19 cellular contexts compared by ENCODE assay signal in genomic region chr9:127792417-127793031, GRCh38. TPM values are rescaled to one million over a fixed set of nuclear protein-coding genes. Genes with fewer than 3 reads are reported as not detected.
DNase-seq lines count a peak whose midpoint lies in the region; ATAC-seq and TF ChIP-seq lines count a peak whose summit lies in the region.
"Had no signal": no experiment of that assay in that cellular context is flagged by ENCODE, and none has a peak within 500 bp of the region (broad histone marks: within the 10 kb centered on the region; RNA-seq: fewer than 3 reads in every experiment).

No MANE protein-coding gene starts in this region.

- H3K27ac ChIP-seq in OCI-LY7 (ENCODE audit: low read depth, low read length, poor library complexity, severe bottlenecking): peak overlapping the region; percentile 90
- H3K27ac ChIP-seq: HL-60 had no signal

- peaks cover 31% of the 10 kb centered on the region for H3K79me2 ChIP-seq in OCI-LY7 (ENCODE audit: insufficient read depth, low read depth, low read length)

- H3K27ac Mint-ChIP-seq in activated T-cell treated with anti-CD3 and anti-CD28 coated beads, Interleukin-2, amount 50 U/mL, for 24 hours: peak overlapping the region; percentile 71
- H3K27ac Mint-ChIP-seq in activated T-cell treated with anti-CD3 and anti-CD28 coated beads, Interleukin-2, amount 50 U/mL, for 72 hours: no peak overlapping the region
- H3K27ac Mint-ChIP-seq in endothelial cell (ENCODE audit: unreplicated experiment): peak overlapping the region; percentile 83
- H3K27ac Mint-ChIP-seq in stimulated activated effector memory CD8-positive, alpha-beta T cell treated with anti-CD3 and anti-CD28 coated beads, Interleukin-12 subunit alpha, Interleukin-12 subunit beta, amount 100 ng/mL, for 72 hours: peak overlapping the region; percentile 86
- H3K27ac Mint-ChIP-seq: type B pancreatic cell had no signal

- H3K9me2 ChIP-seq in OCI-LY7 (ENCODE audit: insufficient read depth, low read length): no peaks in the 10 kb centered on the region

- no peaks in the 10 kb centered on the region for H3K9me3 ChIP-seq in OCI-LY7 (ENCODE audit: low read length)
- H3K9me3 ChIP-seq: Caco-2 had no signal

- no peak overlapping the region for H3K4me2 ChIP-seq in OCI-LY7 (ENCODE audit: low read length)

- H3K36me3 Mint-ChIP-seq in activated T-cell treated with anti-CD3 and anti-CD28 coated beads, Interleukin-2, amount 50 U/mL, for 24 hours (ENCODE audit: low read depth): peaks cover 73% of the 10 kb centered on the region
- peaks cover 15 to 30% of the 10 kb centered on the region in 2 donors for H3K36me3 Mint-ChIP-seq in activated T-cell treated with anti-CD3 and anti-CD28 coated beads, Interleukin-2, amount 50 U/mL, for 72 hours (ENCODE audit: insufficient read depth in 2 of 2)
- peaks cover 33% of the 10 kb centered on the region for H3K36me3 Mint-ChIP-seq in endothelial cell (ENCODE audit: low read depth, unreplicated experiment)
- H3K36me3 Mint-ChIP-seq in stimulated activated effector memory CD8-positive, alpha-beta T cell treated with anti-CD3 and anti-CD28 coated beads, Interleukin-12 subunit alpha, Interleukin-12 subunit beta, amount 100 ng/mL, for 72 hours: peaks cover 82% of the 10 kb centered on the region

- TSS peak; percentile 18 for BruUV-seq in OCI-LY7 (replicated peaks; lab: Mats Ljungman, UMichigan)

- peaks cover 39% of the 10 kb centered on the region for H3K4me1 ChIP-seq in OCI-LY7 (ENCODE audit: insufficient read depth, low read length, poor library complexity, severe bottlenecking)
- H3K4me1 ChIP-seq: Caco-2 had no signal

- no peak overlapping the region for H3K4me3 Mint-ChIP-seq in activated T-cell treated with anti-CD3 and anti-CD28 coated beads, Interleukin-2, amount 50 U/mL, for 24 hours
- no peak overlapping the region for H3K4me3 Mint-ChIP-seq in activated T-cell treated with anti-CD3 and anti-CD28 coated beads, Interleukin-2, amount 50 U/mL, for 72 hours
- peak overlapping the region; percentile 37 for H3K4me3 Mint-ChIP-seq in endothelial cell (ENCODE audit: unreplicated experiment)
- H3K4me3 Mint-ChIP-seq in stimulated activated effector memory CD8-positive, alpha-beta T cell treated with anti-CD3 and anti-CD28 coated beads, Interleukin-12 subunit alpha, Interleukin-12 subunit beta, amount 100 ng/mL, for 72 hours: no peak overlapping the region
- H3K4me3 Mint-ChIP-seq: type B pancreatic cell had no signal

- H3K36me3 ChIP-seq in OCI-LY7 (ENCODE audit: insufficient read depth, low read length): peaks cover 72% of the 10 kb centered on the region

- DNase-seq in activated T-cell treated with anti-CD3 and anti-CD28 coated beads, Interleukin-2, amount 50 U/mL, for 24 hours: no peak
- no peak for DNase-seq in activated T-cell treated with anti-CD3 and anti-CD28 coated beads, Interleukin-2, amount 50 U/mL, for 72 hours
- DNase-seq in OCI-LY7 (ENCODE audit: low spot score) (no peak), endothelial cell (ENCODE audit: low spot score) (no peak), NCI-H446 treated with DMSO at 0.1 percent for 48 hours (lab: John Stamatoyannopoulos, UW) (no peak), NCI-H1092 treated with DMSO at 0.1 percent for 48 hours (lab: John Stamatoyannopoulos, UW) (no peak)
- no peak for DNase-seq in stimulated activated effector memory CD8-positive, alpha-beta T cell treated with anti-CD3 and anti-CD28 coated beads, Interleukin-12 subunit alpha, Interleukin-12 subunit beta, amount 100 ng/mL, for 72 hours (ENCODE audit: low spot score in 2 of 2)
- DNase-seq: activated gamma-delta T cell; Caco-2; HCEC 1CT; mesendoderm; NCI-H187 treated with DMSO at 0.1 percent for 48 hours; stimulated activated naive CD4-positive, alpha-beta T cell; T-helper 1 cell had no signal

- peaks cover 55% of the 10 kb centered on the region for H3K4me1 Mint-ChIP-seq in activated T-cell treated with anti-CD3 and anti-CD28 coated beads, Interleukin-2, amount 50 U/mL, for 24 hours (ENCODE audit: low read depth)
- peaks cover 47% of the 10 kb centered on the region for H3K4me1 Mint-ChIP-seq in activated T-cell treated with anti-CD3 and anti-CD28 coated beads, Interleukin-2, amount 50 U/mL, for 72 hours (ENCODE audit: low read depth)
- peaks cover 41% of the 10 kb centered on the region for H3K4me1 Mint-ChIP-seq in endothelial cell (ENCODE audit: unreplicated experiment)
- peaks cover 50% of the 10 kb centered on the region for H3K4me1 Mint-ChIP-seq in stimulated activated effector memory CD8-positive, alpha-beta T cell treated with anti-CD3 and anti-CD28 coated beads, Interleukin-12 subunit alpha, Interleukin-12 subunit beta, amount 100 ng/mL, for 72 hours

- H3K27me3 Mint-ChIP-seq in activated T-cell treated with anti-CD3 and anti-CD28 coated beads, Interleukin-2, amount 50 U/mL, for 24 hours: no peaks in the 10 kb centered on the region
- no peaks in the 10 kb centered on the region for H3K27me3 Mint-ChIP-seq in activated T-cell treated with anti-CD3 and anti-CD28 coated beads, Interleukin-2, amount 50 U/mL, for 72 hours (ENCODE audit: low read depth)
- H3K27me3 Mint-ChIP-seq in endothelial cell (ENCODE audit: unreplicated experiment): peaks cover 14% of the 10 kb centered on the region
- H3K27me3 Mint-ChIP-seq: brain, type B pancreatic cell had no signal

- POLR2A ChIA-PET in OCI-LY7 (lab: Charles Lee): interaction anchor here (0.7 to 0.8 kb wide), 2 partner anchors 14 to 1965 kb away, joined by 3 to 4 read pairs; partner anchors contain the start of gene SH2D3C

- no peak overlapping the region for H3K4me3 ChIP-seq in OCI-LY7 (ENCODE audit: low read depth, low read length, poor library complexity, severe bottlenecking)

- ATAC-seq in activated T-cell treated with anti-CD3 and anti-CD28 coated beads, Interleukin-2, amount 50 U/mL, for 72 hours (replicated peaks in 1 of 2): no peak
- no peak for ATAC-seq in stimulated activated effector memory CD8-positive, alpha-beta T cell treated with anti-CD3 and anti-CD28 coated beads, Interleukin-12 subunit alpha, Interleukin-12 subunit beta, amount 100 ng/mL, for 72 hours
- ATAC-seq in GM18520 (IDR thresholded peaks at IDR 0.05; ENCODE audit: unreplicated experiment): no peak

- CTCF ChIA-PET in OCI-LY7 (lab: Charles Lee; ENCODE audit: unreplicated experiment): interaction anchor here (1.1 kb wide), 1 partner anchor 129 kb away, joined by 4 read pairs; no protein-coding TSS in a partner anchor

- H3K9me3 Mint-ChIP-seq in activated T-cell treated with anti-CD3 and anti-CD28 coated beads, Interleukin-2, amount 50 U/mL, for 24 hours: no peaks in the 10 kb centered on the region
- no peaks in the 10 kb centered on the region for H3K9me3 Mint-ChIP-seq in activated T-cell treated with anti-CD3 and anti-CD28 coated beads, Interleukin-2, amount 50 U/mL, for 72 hours
- no peaks in the 10 kb centered on the region for H3K9me3 Mint-ChIP-seq in endothelial cell (ENCODE audit: unreplicated experiment)
- no peaks in the 10 kb centered on the region for H3K9me3 Mint-ChIP-seq in stimulated activated effector memory CD8-positive, alpha-beta T cell treated with anti-CD3 and anti-CD28 coated beads, Interleukin-12 subunit alpha, Interleukin-12 subunit beta, amount 100 ng/mL, for 72 hours
- H3K9me3 Mint-ChIP-seq: brain, neural crest cell, type B pancreatic cell had no signal

- H2AFZ ChIP-seq in OCI-LY7 (ENCODE audit: low read length): no peak overlapping the region

- peaks cover 27% of the 10 kb centered on the region for H4K20me1 ChIP-seq in OCI-LY7 (ENCODE audit: insufficient read depth, low read length)

- no peak for TF ChIP-seq CTCF in OCI-LY7 (conservative IDR thresholded peaks at IDR 0.05; ENCODE audit: low read length)
- TF ChIP-seq CTCF in endothelial cell (IDR thresholded peaks at IDR 0.05; ENCODE audit: unreplicated experiment): no peak

- intact Hi-C loops in OCI-LY7 (cut with micrococcal nuclease; ENCODE audit: unreplicated experiment): no loop called here

RNA-seq across cellular contexts. Expression of gene CDK9, which starts 6.7 kb away (rescaled TPM):
- 100 to 1,000 TPM in 1 of 2 donors, 10 to 100 TPM in 1; 99.4 to 105 TPM for total RNA-seq in activated T-cell treated with anti-CD3 and anti-CD28 coated beads, Interleukin-2, amount 50 U/mL, for 72 hours
- 69.8 and 80.0 TPM in 2 replicates for total RNA-seq in OCI-LY7 (2014; rRNA removed; shearing (Covaris generic))
- 123 and 136 TPM in 2 replicates for total RNA-seq in OCI-LY7 (2022)
- total RNA-seq in endothelial cell (ENCODE audit: unreplicated experiment): 188 TPM

RNA-seq across cellular contexts. Expression of gene FPGS, which starts 10.2 kb away (rescaled TPM):
- 10 to 100 TPM; 53.4 to 57.6 TPM for total RNA-seq in activated T-cell treated with anti-CD3 and anti-CD28 coated beads, Interleukin-2, amount 50 U/mL, for 72 hours
- 136 and 147 TPM in 2 replicates for total RNA-seq in OCI-LY7 (2014; rRNA removed; shearing (Covaris generic))
- 132 and 165 TPM in 2 replicates for total RNA-seq in OCI-LY7 (2022)
- 51.3 TPM for total RNA-seq in endothelial cell (ENCODE audit: unreplicated experiment)

RNA-seq across cellular contexts. Expression of gene SH2D3C, which starts 14.1 kb away (rescaled TPM):
- 10 to 100 TPM; 59.5 to 65.8 TPM for total RNA-seq in activated T-cell treated with anti-CD3 and anti-CD28 coated beads, Interleukin-2, amount 50 U/mL, for 72 hours
- 38.5 and 40.0 TPM in 2 replicates for total RNA-seq in OCI-LY7 (2014; rRNA removed; shearing (Covaris generic))
- total RNA-seq in OCI-LY7 (2022) (39.1 and 45.7 TPM in 2 replicates), endothelial cell (ENCODE audit: unreplicated experiment) (137 TPM)

RNA-seq across cellular contexts. Expression of gene TOR2A, which starts 57.4 kb away (rescaled TPM):
- 10 to 100 TPM; 12.5 to 16.4 TPM for total RNA-seq in activated T-cell treated with anti-CD3 and anti-CD28 coated beads, Interleukin-2, amount 50 U/mL, for 72 hours
- total RNA-seq in OCI-LY7 (2014; rRNA removed; shearing (Covaris generic)): 8.9 and 13.9 TPM in 2 replicates
- total RNA-seq in OCI-LY7 (2022) (17.9 and 21.6 TPM in 2 replicates), endothelial cell (ENCODE audit: unreplicated experiment) (29.1 TPM)
